16 cellular contexts compared by ENCODE assay signal in genomic region chr14:67576216-67576615, GRCh38. TPM values are rescaled to one million over a fixed set of nuclear protein-coding genes. Genes with fewer than 3 reads are reported as not detected.
A peak's percentile ranks its signal among the peaks of the same experiment; 100 is the strongest.
DNase-seq lines count a peak whose midpoint lies in the region; ATAC-seq and TF ChIP-seq lines count a peak whose summit lies in the region.
"Had no signal": no experiment of that assay in that cellular context is flagged by ENCODE, and none has a peak within 500 bp of the region (broad histone marks: within the 10 kb centered on the region; RNA-seq: fewer than 3 reads in every experiment).

No MANE protein-coding gene starts in this region.

- no peak overlapping the region for H3K4me3 Mint-ChIP-seq in activated naive CD8-positive, alpha-beta T cell treated with anti-CD3 and anti-CD28 coated beads, Interleukin-2, amount 10 ng/mL, durations not matched to agents 7 days and 5 days
- H3K4me3 Mint-ChIP-seq in activated naive CD8-positive, alpha-beta T cell treated with anti-CD3 and anti-CD28 coated beads, Interleukin-2, amount 50 U/mL, for 24 hours = no peak overlapping the region

- no peak overlapping the region for H3K4me3 ChIP-seq in epithelial cell of proximal tubule (ENCODE audit: low read depth, low read length)
- H3K4me3 ChIP-seq: SK-N-MC had no signal

- POLR2A ChIA-PET in activated naive CD8-positive, alpha-beta T cell treated with anti-CD3 and anti-CD28 coated beads, Interleukin-2, amount 10 ng/mL, durations not matched to agents 7 days and 5 days (lab: Charles Lee) = no interaction called here

- no peaks in the 10 kb centered on the region for H3K27me3 Mint-ChIP-seq in activated naive CD8-positive, alpha-beta T cell treated with anti-CD3 and anti-CD28 coated beads, Interleukin-2, amount 10 ng/mL, durations not matched to agents 7 days and 5 days
- H3K27me3 Mint-ChIP-seq in activated naive CD8-positive, alpha-beta T cell treated with anti-CD3 and anti-CD28 coated beads, Interleukin-2, amount 50 U/mL, for 24 hours = no peaks in the 10 kb centered on the region

- H3K4me1 Mint-ChIP-seq in activated naive CD8-positive, alpha-beta T cell treated with anti-CD3 and anti-CD28 coated beads, Interleukin-2, amount 10 ng/mL, durations not matched to agents 7 days and 5 days = peaks cover 2% of the 10 kb centered on the region
- no peaks in the 10 kb centered on the region for H3K4me1 Mint-ChIP-seq in activated naive CD8-positive, alpha-beta T cell treated with anti-CD3 and anti-CD28 coated beads, Interleukin-2, amount 50 U/mL, for 24 hours

- H3K9me3 Mint-ChIP-seq in activated naive CD8-positive, alpha-beta T cell treated with anti-CD3 and anti-CD28 coated beads, Interleukin-2, amount 10 ng/mL, durations not matched to agents 7 days and 5 days = no peaks in the 10 kb centered on the region
- no peaks in the 10 kb centered on the region for H3K9me3 Mint-ChIP-seq in activated naive CD8-positive, alpha-beta T cell treated with anti-CD3 and anti-CD28 coated beads, Interleukin-2, amount 50 U/mL, for 24 hours

- intact Hi-C loops in posterior vena cava (cut with DNase I) = no loop called here
- intact Hi-C loops in Right ventricle myocardium superior (cut with DNase I) = no loop called here

- H3K36me3 Mint-ChIP-seq in activated naive CD8-positive, alpha-beta T cell treated with anti-CD3 and anti-CD28 coated beads, Interleukin-2, amount 10 ng/mL, durations not matched to agents 7 days and 5 days = no peaks in the 10 kb centered on the region
- H3K36me3 Mint-ChIP-seq in activated naive CD8-positive, alpha-beta T cell treated with anti-CD3 and anti-CD28 coated beads, Interleukin-2, amount 50 U/mL, for 24 hours (ENCODE audit: low read depth) = no peaks in the 10 kb centered on the region

- TF ChIP-seq CTCF in epithelial cell of proximal tubule (conservative IDR thresholded peaks at IDR 0.05; ENCODE audit: low read depth, low read length) = peak; percentile 5

- peak; percentile 15 for DNase-seq in activated naive CD8-positive, alpha-beta T cell treated with anti-CD3 and anti-CD28 coated beads, Interleukin-2, amount 10 ng/mL, durations not matched to agents 7 days and 5 days
- DNase-seq in activated naive CD8-positive, alpha-beta T cell treated with anti-CD3 and anti-CD28 coated beads, Interleukin-2, amount 50 U/mL, for 24 hours = no peak
- DNase-seq in epithelial cell of proximal tubule (ENCODE audit: low read depth) = no peak
- DNase-seq in posterior vena cava (ENCODE audit: low spot score) = peak; percentile 36
- no peak for DNase-seq in Right ventricle myocardium superior
- DNase-seq: DMS79 treated with DMSO at 0.1 percent for 48 hours, NCI-H1105, NCI-H2029, NCI-H446 treated with DMSO at 0.1 percent for 48 hours, NCI-H526, NCI-H82 had no signal

- H3K27ac Mint-ChIP-seq in activated naive CD8-positive, alpha-beta T cell treated with anti-CD3 and anti-CD28 coated beads, Interleukin-2, amount 10 ng/mL, durations not matched to agents 7 days and 5 days = no peak overlapping the region
- H3K27ac Mint-ChIP-seq in activated naive CD8-positive, alpha-beta T cell treated with anti-CD3 and anti-CD28 coated beads, Interleukin-2, amount 50 U/mL, for 24 hours = no peak overlapping the region

- ATAC-seq in activated naive CD8-positive, alpha-beta T cell treated with anti-CD3 and anti-CD28 coated beads, Interleukin-2, amount 10 ng/mL, durations not matched to agents 7 days and 5 days (ENCODE audit: low read depth) = no peak
- ATAC-seq in activated naive CD8-positive, alpha-beta T cell treated with anti-CD3 and anti-CD28 coated beads, Interleukin-2, amount 50 U/mL, for 24 hours = no peak
- ATAC-seq in GM21360 (IDR thresholded peaks at IDR 0.05; ENCODE audit: unreplicated experiment) (no peak), Right ventricle myocardium superior (ENCODE audit: poor library complexity) (no peak), GM21390 (IDR thresholded peaks at IDR 0.05; ENCODE audit: unreplicated experiment) (no peak)
- ATAC-seq: Panc1 had no signal

RNA-seq across cellular contexts. Expression of gene PIGH, which starts 23.9 kb away (rescaled TPM):
- 10 to 100 TPM; 22.9 to 24.9 TPM for total RNA-seq in activated naive CD8-positive, alpha-beta T cell treated with anti-CD3 and anti-CD28 coated beads, Interleukin-2, amount 10 ng/mL, durations not matched to agents 7 days and 5 days
- total RNA-seq in epithelial cell of proximal tubule (13.9 and 19.9 TPM in 2 replicates), posterior vena cava (10 to 100 TPM; 15.4 to 17.3 TPM), Right ventricle myocardium superior (12.0 TPM)

RNA-seq across cellular contexts. Expression of gene PLEKHH1, which starts 43.1 kb away (rescaled TPM):
- 1 to 10 TPM in 1 of 2 experiments, under 1 TPM in 1; 0.68 to 1.0 TPM for total RNA-seq in activated naive CD8-positive, alpha-beta T cell treated with anti-CD3 and anti-CD28 coated beads, Interleukin-2, amount 10 ng/mL, durations not matched to agents 7 days and 5 days
- total RNA-seq in epithelial cell of proximal tubule (6.3 and 7.6 TPM in 2 replicates), posterior vena cava (1 to 10 TPM; 1.4 to 1.8 TPM), Right ventricle myocardium superior (4.4 TPM)
- total RNA-seq: OCI-LY7 had no signal

RNA-seq across cellular contexts. Expression of gene ARG2, which starts 43.5 kb away (rescaled TPM):
- 1 to 10 TPM; 1.3 to 2.6 TPM for total RNA-seq in activated naive CD8-positive, alpha-beta T cell treated with anti-CD3 and anti-CD28 coated beads, Interleukin-2, amount 10 ng/mL, durations not matched to agents 7 days and 5 days
- 25.9 TPM in 2 replicates for total RNA-seq in epithelial cell of proximal tubule
- 1 to 10 TPM; 1.9 to 5.1 TPM for total RNA-seq in posterior vena cava
- 0.75 TPM for total RNA-seq in Right ventricle myocardium superior

Comparison
In these comparisons a context has a peak if more than half of its experiments do, and no peak if none do; other contexts are left out.
1. DNase-seq: peak in activated naive CD8-positive, alpha-beta T cell treated with anti-CD3 and anti-CD28 coated beads, Interleukin-2, amount 10 ng/mL, durations not matched to agents 7 days and 5 days (single experiment) and posterior vena cava (single experiment); none in activated naive CD8-positive, alpha-beta T cell treated with anti-CD3 and anti-CD28 coated beads, Interleukin-2, amount 50 U/mL, for 24 hours (single experiment), epithelial cell of proximal tubule (single experiment) and Right ventricle myocardium superior (single experiment).